Comparison of ENCODE assay signal across 1 cellular context in genomic region chr1:8899046-8899445, GRCh38.
TF ChIP-seq lines count a peak whose summit lies in the region.

No MANE protein-coding gene starts in this region.

TF ChIP-seq in HCT116, 20 proteins besides CTCF, POLR2A, EP300 and RAD21:
- TF ChIP-seq ATF3 (IDR thresholded peaks at IDR 0.05) = no peak
- no peak for TF ChIP-seq YY1 (IDR thresholded peaks at IDR 0.05; ENCODE audit: extremely low read depth, insufficient replicate concordance, low read depth, low read length)
- no peak for TF ChIP-seq JUND (IDR thresholded peaks at IDR 0.05)
- no peak for TF ChIP-seq ELF1 (IDR thresholded peaks at IDR 0.05; ENCODE audit: borderline replicate concordance, low read depth)
- no peak for TF ChIP-seq ZBTB33 (IDR thresholded peaks at IDR 0.05; ENCODE audit: extremely low read depth, insufficient replicate concordance, low read length)
- no peak for TF ChIP-seq FOSL1 (IDR thresholded peaks at IDR 0.05; ENCODE audit: low read depth)
- TF ChIP-seq CEBPB (IDR thresholded peaks at IDR 0.05; ENCODE audit: low read depth) = no peak
- no peak for TF ChIP-seq TCF7L2 (IDR thresholded peaks at IDR 0.05; ENCODE audit: borderline replicate concordance, extremely low read depth, insufficient read depth, insufficient read length)
- TF ChIP-seq SP1 (IDR thresholded peaks at IDR 0.05; ENCODE audit: low read depth) = no peak
- no peak for TF ChIP-seq REST (IDR thresholded peaks at IDR 0.05; ENCODE audit: low read depth)
- no peak for TF ChIP-seq ZNF274 (IDR thresholded peaks at IDR 0.05; ENCODE audit: low read depth, low read length)
- no peak for TF ChIP-seq POLR2AphosphoS5 (IDR thresholded peaks at IDR 0.05; ENCODE audit: low read depth, low read length)
- no peak for TF ChIP-seq EZH2phosphoT487 (IDR thresholded peaks at IDR 0.05; ENCODE audit: borderline replicate concordance)
- TF ChIP-seq, protein P1, sequence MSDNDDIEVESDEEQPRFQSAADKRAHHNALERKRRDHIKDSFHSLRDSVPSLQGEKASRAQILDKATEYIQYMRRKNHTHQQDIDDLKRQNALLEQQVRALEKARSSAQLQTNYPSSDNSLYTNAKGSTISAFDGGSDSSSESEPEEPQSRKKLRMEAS (IDR thresholded peaks at IDR 0.05) = no peak
- no peak for TF ChIP-seq CBX3 (IDR thresholded peaks at IDR 0.05; ENCODE audit: low read depth)
- no peak for TF ChIP-seq SRF (IDR thresholded peaks at IDR 0.05; ENCODE audit: low read depth)
- no peak for TF ChIP-seq EGR1 (IDR thresholded peaks at IDR 0.05; ENCODE audit: low read depth)
- no peak for TF ChIP-seq SIN3A (IDR thresholded peaks at IDR 0.05; ENCODE audit: low read depth)
